8 cellular contexts compared by ENCODE assay signal in genomic region chr17:44346064-44346844, GRCh38. TPM values are rescaled to one million over a fixed set of nuclear protein-coding genes. Genes with fewer than 3 reads are reported as not detected.
DNase-seq lines count a peak whose midpoint lies in the region; ATAC-seq, FAIRE-seq and TF ChIP-seq lines count a peak whose summit lies in the region.

No MANE protein-coding gene starts in this region.

- peaks cover 0 to 52% (median 16%) of the 10 kb centered on the region in 9 donors for H3K4me1 ChIP-seq in heart right ventricle
- H3K4me1 ChIP-seq in mucosa of rectum (ENCODE audit: control insufficient read depth in 2 of 2, insufficient read depth in 2 of 2, low read length in 2 of 2): peaks cover 11% of the 10 kb centered on the region in 2 donors

- peak overlapping the region; percentile 85 to 97 for H3K9ac ChIP-seq in mucosa of rectum (ENCODE audit: low read depth in 1 of 2, low read length in 2 of 2)

- TF ChIP-seq CTCF in heart right ventricle (IDR thresholded peaks at IDR 0.05) (peak in 1 of 9 donors; percentile 5), bronchial epithelial cell (IDR thresholded peaks at IDR 0.05; ENCODE audit: insufficient read depth, low read length, severe bottlenecking) (no peak)

- no peaks in the 10 kb centered on the region for H3K9me3 ChIP-seq in heart right ventricle
- no peaks in the 10 kb centered on the region for H3K9me3 ChIP-seq in mucosa of rectum (ENCODE audit: control insufficient read depth in 2 of 2, low read length in 2 of 2)

- intact Hi-C loops in heart right ventricle (cut with DNase I): loop anchor here in 4 of 10 donors (5.0 kb wide), 2 partner anchors 134 to 204 kb away; partner anchors contain the start of gene HROB (in 1 of the 4)
- intact Hi-C loops in Right ventricle myocardium superior (cut with DNase I): loop anchor here (10.0 kb wide), 1 partner anchor 201 kb away; the partner anchor contains the start of gene HROB

- DNase-seq in heart right ventricle (no peak), Right ventricle myocardium superior (no peak), bronchial epithelial cell (ENCODE audit: low read depth) (no peak), medulla oblongata (ENCODE audit: extremely low spot score) (no peak), NCI-H1436 treated with DMSO at 0.1 percent for 48 hours (lab: John Stamatoyannopoulos, UW) (no peak)

- H3K27ac ChIP-seq in heart right ventricle: peak overlapping the region in 6 of 10 donors; percentile 75 to 94 (median 92)
- H3K27ac ChIP-seq in mucosa of rectum (ENCODE audit: low read depth in 2 of 2, low read length in 2 of 2): peak overlapping the region; percentile 86 to 95

- H3K27me3 ChIP-seq in heart right ventricle (no peaks in the 10 kb centered on the region), bronchial epithelial cell (ENCODE audit: control insufficient read depth, insufficient read depth, low read length) (no peaks in the 10 kb centered on the region), mucosa of rectum (ENCODE audit: control insufficient read depth in 2 of 2, insufficient read depth in 2 of 2, low read length in 2 of 2) (no peaks in the 10 kb centered on the region)

- ATAC-seq in heart right ventricle (no peak), Right ventricle myocardium superior (ENCODE audit: poor library complexity) (no peak), GM18517 (IDR thresholded peaks at IDR 0.05; ENCODE audit: unreplicated experiment) (no peak), HG03196 (IDR thresholded peaks at IDR 0.05; ENCODE audit: unreplicated experiment) (no peak)

- 77 to 79% methylated on average over 13 of the region's 13 CpGs for WGBS in heart right ventricle, 2 donors

- H3K36me3 ChIP-seq in heart right ventricle (peaks cover 0 to 27% (median 12%) of the 10 kb centered on the region in 9 donors), bronchial epithelial cell (ENCODE audit: control insufficient read depth, insufficient read depth, low read length) (peaks cover 18% of the 10 kb centered on the region), mucosa of rectum (ENCODE audit: control insufficient read depth in 2 of 2, insufficient read depth in 2 of 2, low read length in 2 of 2) (peaks cover 18 to 22% of the 10 kb centered on the region in 2 donors)

- FAIRE-seq in bronchial epithelial cell (lab: Jason Lieb, UNC): peak; percentile 18

- H3K4me3 ChIP-seq in heart right ventricle (peak overlapping the region; percentile 50 to 90 (median 82)), bronchial epithelial cell (ENCODE audit: low read depth, low read length) (peak overlapping the region; percentile 77), mucosa of rectum (ENCODE audit: low read length in 2 of 2) (peak overlapping the region; percentile 90 to 98)

RNA-seq across cellular contexts. Expression of gene GRN, which starts 1.2 kb away (rescaled TPM):
- 100 to 1,000 TPM; 113 to 303 (median 154) TPM for total RNA-seq in heart right ventricle
- polyA plus RNA-seq in heart right ventricle: 100 to 1,000 TPM in 1 of 2 donors, 10 to 100 TPM in 1; 41.5 to 103 TPM
- total RNA-seq in Right ventricle myocardium superior: 135 TPM
- 200 and 513 TPM in 2 replicates for total RNA-seq in bronchial epithelial cell

RNA-seq across cellular contexts. Expression of gene FAM171A2, which starts 17.4 kb away (rescaled TPM):
- total RNA-seq in heart right ventricle: under 1 TPM; 0.25 to 0.95 (median 0.46) TPM
- polyA plus RNA-seq in heart right ventricle: under 1 TPM; 0.29 to 0.57 TPM
- total RNA-seq in Right ventricle myocardium superior: 0.62 TPM
- 0.53 and 0.90 TPM in 2 replicates for total RNA-seq in bronchial epithelial cell

RNA-seq across cellular contexts. Expression of gene SLC25A39, which starts 21.6 kb away (rescaled TPM):
- 10 to 100 TPM; 36.3 to 54.7 (median 43.1) TPM for total RNA-seq in heart right ventricle
- polyA plus RNA-seq in heart right ventricle: 100 to 1,000 TPM in 1 of 2 donors, 10 to 100 TPM in 1; 81.8 to 105 TPM
- 45.0 TPM for total RNA-seq in Right ventricle myocardium superior
- 83.7 and 113 TPM in 2 replicates for total RNA-seq in bronchial epithelial cell

RNA-seq across cellular contexts. Expression of gene RUNDC3A, which starts 37.9 kb away (rescaled TPM):
- total RNA-seq in heart right ventricle (1 to 10 TPM in 4 of 10 donors, under 1 TPM in 5, not detected in 1; 0.15 to 1.9 (median 0.69) TPM), Right ventricle myocardium superior (0.22 TPM), bronchial epithelial cell (0.26 and 3.1 TPM in 2 replicates)
- under 1 TPM in 1 of 2 donors, not detected in 1; 0.38 TPM for polyA plus RNA-seq in heart right ventricle

RNA-seq across cellular contexts. Expression of gene ITGA2B, which starts 43.2 kb away (rescaled TPM):
- total RNA-seq in heart right ventricle (1 to 10 TPM in 1 of 10 donors, under 1 TPM in 8, not detected in 1; 0.18 to 1.2 (median 0.62) TPM), Right ventricle myocardium superior (0.62 TPM), bronchial epithelial cell (under 0.01 TPM in 1 of 2 replicates, not detected in the other)
- polyA plus RNA-seq in heart right ventricle: 1 to 10 TPM in 1 of 2 donors, under 1 TPM in 1; 0.30 to 1.2 TPM
